2 cellular contexts compared by ENCODE assay signal in genomic region chr1:52204696-52205095, GRCh38.
TF ChIP-seq lines count a peak whose summit lies in the region.

No MANE protein-coding gene starts in this region.

TF ChIP-seq in HEK293, 187 proteins besides CTCF, POLR2A, EP300 and RAD21 (continued from another document):
- no peak for TF ChIP-seq OVOL3 (tag by site-specific recombination; IDR thresholded peaks at IDR 0.05)
- TF ChIP-seq EGR2 (tag by site-specific recombination; IDR thresholded peaks at IDR 0.05; ENCODE audit: low read depth), result 0 out of 2 replicates have a peak, but pooled peaks have one; percentile 20
- TF ChIP-seq ZNF843 (tag by site-specific recombination; IDR thresholded peaks at IDR 0.05), result no peak
- TF ChIP-seq ZNF707 (tag by site-specific recombination; IDR thresholded peaks at IDR 0.05), result no peak
- TF ChIP-seq, protein P1, sequence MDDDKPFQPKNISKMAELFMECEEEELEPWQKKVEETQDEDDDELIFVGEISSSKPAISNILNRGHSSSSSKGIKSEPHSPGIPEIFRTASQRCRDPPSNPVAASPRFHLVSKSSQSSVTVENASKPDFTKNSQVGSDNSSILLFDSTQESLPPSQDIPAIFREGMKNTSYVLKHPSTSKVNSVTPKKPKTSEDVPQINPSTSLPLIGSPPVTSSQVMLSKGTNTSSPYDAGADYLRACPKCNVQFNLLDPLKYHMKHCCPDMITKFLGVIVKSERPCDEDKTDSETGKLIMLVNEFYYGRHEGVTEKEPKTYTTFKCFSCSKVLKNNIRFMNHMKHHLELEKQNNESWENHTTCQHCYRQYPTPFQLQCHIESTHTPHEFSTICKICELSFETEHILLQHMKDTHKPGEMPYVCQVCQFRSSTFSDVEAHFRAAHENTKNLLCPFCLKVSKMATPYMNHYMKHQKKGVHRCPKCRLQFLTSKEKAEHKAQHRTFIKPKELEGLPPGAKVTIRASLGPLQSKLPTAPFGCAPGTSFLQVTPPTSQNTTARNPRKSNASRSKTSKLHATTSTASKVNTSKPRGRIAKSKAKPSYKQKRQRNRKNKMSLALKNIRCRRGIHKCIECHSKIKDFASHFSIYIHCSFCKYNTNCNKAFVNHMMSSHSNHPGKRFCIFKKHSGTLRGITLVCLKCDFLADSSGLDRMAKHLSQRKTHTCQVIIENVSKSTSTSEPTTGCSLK (tag by site-specific recombination; IDR thresholded peaks at IDR 0.05), result no peak

TF ChIP-seq in GM12878, 131 proteins besides CTCF, POLR2A, EP300 and RAD21 (continued from another document):
- TF ChIP-seq, protein P2, sequence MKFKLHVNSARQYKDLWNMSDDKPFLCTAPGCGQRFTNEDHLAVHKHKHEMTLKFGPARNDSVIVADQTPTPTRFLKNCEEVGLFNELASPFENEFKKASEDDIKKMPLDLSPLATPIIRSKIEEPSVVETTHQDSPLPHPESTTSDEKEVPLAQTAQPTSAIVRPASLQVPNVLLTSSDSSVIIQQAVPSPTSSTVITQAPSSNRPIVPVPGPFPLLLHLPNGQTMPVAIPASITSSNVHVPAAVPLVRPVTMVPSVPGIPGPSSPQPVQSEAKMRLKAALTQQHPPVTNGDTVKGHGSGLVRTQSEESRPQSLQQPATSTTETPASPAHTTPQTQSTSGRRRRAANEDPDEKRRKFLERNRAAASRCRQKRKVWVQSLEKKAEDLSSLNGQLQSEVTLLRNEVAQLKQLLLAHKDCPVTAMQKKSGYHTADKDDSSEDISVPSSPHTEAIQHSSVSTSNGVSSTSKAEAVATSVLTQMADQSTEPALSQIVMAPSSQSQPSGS (IDR thresholded peaks at IDR 0.05; ENCODE audit: low read length), result 0 out of 2 replicates have a peak, but pooled peaks have one; percentile 11
- no peak for TF ChIP-seq ATF7 (IDR thresholded peaks at IDR 0.05; ENCODE audit: low read depth)
- peak; percentile 56; the same call in 1 of the 2 replicates for TF ChIP-seq YY1 (IDR thresholded peaks at IDR 0.05; ENCODE audit: low read depth, low read length)
- no peak; the same call in 1 of the 2 replicates for TF ChIP-seq FOXM1 (IDR thresholded peaks at IDR 0.05; ENCODE audit: low read depth, low read length)
- TF ChIP-seq, protein P3, sequence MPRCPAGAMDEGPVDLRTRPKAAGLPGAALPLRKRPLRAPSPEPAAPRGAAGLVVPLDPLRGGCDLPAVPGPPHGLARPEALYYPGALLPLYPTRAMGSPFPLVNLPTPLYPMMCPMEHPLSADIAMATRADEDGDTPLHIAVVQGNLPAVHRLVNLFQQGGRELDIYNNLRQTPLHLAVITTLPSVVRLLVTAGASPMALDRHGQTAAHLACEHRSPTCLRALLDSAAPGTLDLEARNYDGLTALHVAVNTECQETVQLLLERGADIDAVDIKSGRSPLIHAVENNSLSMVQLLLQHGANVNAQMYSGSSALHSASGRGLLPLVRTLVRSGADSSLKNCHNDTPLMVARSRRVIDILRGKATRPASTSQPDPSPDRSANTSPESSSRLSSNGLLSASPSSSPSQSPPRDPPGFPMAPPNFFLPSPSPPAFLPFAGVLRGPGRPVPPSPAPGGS (IDR thresholded peaks at IDR 0.05; ENCODE audit: borderline replicate concordance, insufficient read depth, low read depth, low read length, poor library complexity, severe bottlenecking), result peak; percentile 35
- no peak for TF ChIP-seq SUZ12 (IDR thresholded peaks at IDR 0.05; ENCODE audit: unreplicated experiment)
- TF ChIP-seq RUNX3 (IDR thresholded peaks at IDR 0.05; ENCODE audit: low read length), result peak; percentile 73
- peak; percentile 33; the same call in 1 of the 2 replicates for TF ChIP-seq NFIC (IDR thresholded peaks at IDR 0.05; ENCODE audit: low read depth, low read length)
- no peak for TF ChIP-seq JUND (IDR thresholded peaks at IDR 0.05; ENCODE audit: low read depth, low read length)
TF ChIP-seq in GM12878: peak in this region for 7.
